ENCODE assay signal across 8 cellular contexts in genomic region chr6:41706876-41707564, GRCh38. TPM values are rescaled to one million over a fixed set of nuclear protein-coding genes. Genes with fewer than 3 reads are reported as not detected.
A peak's percentile ranks its signal among the peaks of the same experiment; 100 is the strongest.
DNase-seq lines count a peak whose midpoint lies in the region; ATAC-seq and TF ChIP-seq lines count a peak whose summit lies in the region.

No MANE protein-coding gene starts in this region.

- H3K4me1 Mint-ChIP-seq in CD14-positive monocyte, result peaks cover 64% of the 10 kb centered on the region
- peaks cover 70% of the 10 kb centered on the region for H3K4me1 Mint-ChIP-seq in memory B cell

- ATAC-seq in memory B cell (ENCODE audit: low read depth) (peak; percentile 12), upper lobe of right lung (peak; percentile 43)

- DNase-seq in CD14-positive monocyte (ENCODE audit: low spot score) (peak; percentile 60), MG63 (peak; percentile 53), cardiac fibroblast (ENCODE audit: low read depth in 2 of 2) (peak; percentile 66 to 79), memory B cell (ENCODE audit: low spot score in 2 of 2) (no peak), upper lobe of right lung (no peak), AML-193 (lab: John Stamatoyannopoulos, UW) (no peak), NCI-H2081 treated with DMSO at 0.1 percent for 48 hours (lab: John Stamatoyannopoulos, UW) (no peak)
- no peak for DNase-seq in effector CD4-positive, alpha-beta T cell

- H3K9me3 ChIP-seq in MG63 (no peaks in the 10 kb centered on the region), upper lobe of right lung (no peaks in the 10 kb centered on the region)

- H3K4me3 ChIP-seq in MG63 (no peak overlapping the region), cardiac fibroblast (replicated peaks in 1 of 2; ENCODE audit: low read depth in 2 of 2, low read length in 2 of 2) (no peak overlapping the region), upper lobe of right lung (no peak overlapping the region)

- TF ChIP-seq CTCF in CD14-positive monocyte (IDR thresholded peaks at IDR 0.05), result no peak
- TF ChIP-seq CTCF in cardiac fibroblast (IDR thresholded peaks at IDR 0.05; ENCODE audit: low read depth, low read length), result no peak
- no peak for TF ChIP-seq CTCF in upper lobe of right lung (IDR thresholded peaks at IDR 0.05)

- H3K27me3 Mint-ChIP-seq in CD14-positive monocyte (ENCODE audit: low read depth in 3 of 3), result no peaks in the 10 kb centered on the region
- H3K27me3 Mint-ChIP-seq in memory B cell, result no peaks in the 10 kb centered on the region

- peaks cover 41 to 57% of the 10 kb centered on the region in 2 donors for H3K36me3 Mint-ChIP-seq in CD14-positive monocyte
- H3K36me3 Mint-ChIP-seq in memory B cell, result peaks cover 24% of the 10 kb centered on the region

- H3K27me3 ChIP-seq in MG63, result no peaks in the 10 kb centered on the region
- H3K27me3 ChIP-seq in upper lobe of right lung, result no peaks in the 10 kb centered on the region

- intact Hi-C loops in CD14-positive monocyte (cut with micrococcal nuclease), result loop anchor here (1.0 to 10.0 kb wide), 5 partner anchors 16 to 70 kb away; partner anchors contain the start of genes FRS3 (in 2 of the 2) and TFEB (in 1 of the 2)
- intact Hi-C loops in upper lobe of right lung (cut with DNase I), result no loop called here

- peaks cover 42% of the 10 kb centered on the region for H3K4me1 ChIP-seq in upper lobe of right lung

- H3K27ac Mint-ChIP-seq in CD14-positive monocyte, result peak overlapping the region; percentile 92 to 97 (median 95)
- H3K27ac Mint-ChIP-seq in memory B cell, result peak overlapping the region; percentile 96

- H3K4me3 Mint-ChIP-seq in CD14-positive monocyte (peak overlapping the region; percentile 61 to 82), memory B cell (peak overlapping the region; percentile 94)

- H3K27ac ChIP-seq in upper lobe of right lung, result peak overlapping the region; percentile 63

- H3K9me3 Mint-ChIP-seq in CD14-positive monocyte, result no peaks in the 10 kb centered on the region
- H3K9me3 Mint-ChIP-seq in memory B cell, result no peaks in the 10 kb centered on the region

- H3K36me3 ChIP-seq in MG63 (no peaks in the 10 kb centered on the region), upper lobe of right lung (peaks cover 5% of the 10 kb centered on the region)

RNA-seq across cellular contexts. Expression of gene TFEB, which starts 28.4 kb away (rescaled TPM):
- 10 to 100 TPM; 42.6 to 60.0 TPM for polyA plus RNA-seq in CD14-positive monocyte
- total RNA-seq in MG63 (2014; rRNA removed; shearing (Covaris generic); ENCODE audit: low replicate concordance), result 4.4 and 5.2 TPM in 2 replicates
- total RNA-seq in upper lobe of right lung, result 40.3 TPM

RNA-seq across cellular contexts. Expression of gene PGC, which starts 40.2 kb away (rescaled TPM):
- polyA plus RNA-seq in CD14-positive monocyte, result not detected
- not detected in 2 replicates for total RNA-seq in MG63 (2014; rRNA removed; shearing (Covaris generic); ENCODE audit: low replicate concordance)
- total RNA-seq in upper lobe of right lung, result 1,050 TPM

Comparison
In these comparisons a context has a peak if more than half of its experiments do, and no peak if none do; other contexts are left out.
1. DNase-seq: peak in CD14-positive monocyte (single experiment), MG63 (single experiment) and cardiac fibroblast (2 of 2); none in memory B cell (0 of 2), upper lobe of right lung (single experiment), AML-193 (0 of 2), effector CD4-positive, alpha-beta T cell (single experiment) and NCI-H2081 treated with DMSO at 0.1 percent for 48 hours (single experiment).
2. RNA of gene PGC, which starts 40.2 kb away (total RNA-seq): 1,050 TPM in upper lobe of right lung (single experiment); not detected in MG63; every median in the first group is over 1,000 times any median in the second.